1 cellular context compared by ENCODE assay signal in the genomic region with DNA sequence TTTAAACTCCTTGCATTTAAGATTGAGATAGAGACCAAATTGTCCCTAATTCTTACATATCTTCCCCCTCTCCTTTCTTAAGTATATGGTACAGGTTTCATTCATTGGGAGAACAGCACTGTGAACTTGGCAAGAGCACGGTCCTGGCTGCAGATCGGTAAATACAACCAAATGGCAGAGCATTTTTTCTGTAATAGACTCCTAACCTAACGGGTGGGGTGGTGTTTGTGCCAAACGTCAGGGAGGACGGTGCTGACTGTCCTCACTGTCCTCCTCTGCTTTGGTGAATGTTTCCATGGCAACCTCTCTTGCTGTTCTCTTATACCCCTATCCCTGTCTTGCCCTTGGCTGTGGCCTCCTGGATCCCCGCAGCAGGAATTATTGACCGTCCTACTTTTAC.
TF ChIP-seq lines count a peak whose summit lies in the region.

No MANE protein-coding gene starts in this region.

TF ChIP-seq in SK-N-SH, 30 proteins besides CTCF, POLR2A, EP300 and RAD21:
- TF ChIP-seq, protein P1, sequence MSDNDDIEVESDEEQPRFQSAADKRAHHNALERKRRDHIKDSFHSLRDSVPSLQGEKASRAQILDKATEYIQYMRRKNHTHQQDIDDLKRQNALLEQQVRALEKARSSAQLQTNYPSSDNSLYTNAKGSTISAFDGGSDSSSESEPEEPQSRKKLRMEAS (IDR thresholded peaks at IDR 0.05; ENCODE audit: low read depth), result no peak
- TF ChIP-seq, protein P2, sequence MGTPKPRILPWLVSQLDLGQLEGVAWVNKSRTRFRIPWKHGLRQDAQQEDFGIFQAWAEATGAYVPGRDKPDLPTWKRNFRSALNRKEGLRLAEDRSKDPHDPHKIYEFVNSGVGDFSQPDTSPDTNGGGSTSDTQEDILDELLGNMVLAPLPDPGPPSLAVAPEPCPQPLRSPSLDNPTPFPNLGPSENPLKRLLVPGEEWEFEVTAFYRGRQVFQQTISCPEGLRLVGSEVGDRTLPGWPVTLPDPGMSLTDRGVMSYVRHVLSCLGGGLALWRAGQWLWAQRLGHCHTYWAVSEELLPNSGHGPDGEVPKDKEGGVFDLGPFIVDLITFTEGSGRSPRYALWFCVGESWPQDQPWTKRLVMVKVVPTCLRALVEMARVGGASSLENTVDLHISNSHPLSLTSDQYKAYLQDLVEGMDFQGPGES (IDR thresholded peaks at IDR 0.05; ENCODE audit: low read depth, low read length), result no peak
- TF ChIP-seq RCOR1 (IDR thresholded peaks at IDR 0.05; ENCODE audit: low read length) (no peak), ELF1 (IDR thresholded peaks at IDR 0.05) (no peak), EZH2phosphoT487 (IDR thresholded peaks at IDR 0.05; ENCODE audit: borderline replicate concordance, low read depth) (no peak), RXRA (IDR thresholded peaks at IDR 0.05; ENCODE audit: borderline replicate concordance, low read depth) (no peak), TEAD4 (IDR thresholded peaks at IDR 0.05; ENCODE audit: borderline replicate concordance, insufficient read depth) (no peak), CHD2 (IDR thresholded peaks at IDR 0.05; ENCODE audit: low read length, partially characterized antibody) (no peak), GATA2 (CRISPR knock-in tag; IDR thresholded peaks at IDR 0.05) (no peak)
- TF ChIP-seq, protein P3, sequence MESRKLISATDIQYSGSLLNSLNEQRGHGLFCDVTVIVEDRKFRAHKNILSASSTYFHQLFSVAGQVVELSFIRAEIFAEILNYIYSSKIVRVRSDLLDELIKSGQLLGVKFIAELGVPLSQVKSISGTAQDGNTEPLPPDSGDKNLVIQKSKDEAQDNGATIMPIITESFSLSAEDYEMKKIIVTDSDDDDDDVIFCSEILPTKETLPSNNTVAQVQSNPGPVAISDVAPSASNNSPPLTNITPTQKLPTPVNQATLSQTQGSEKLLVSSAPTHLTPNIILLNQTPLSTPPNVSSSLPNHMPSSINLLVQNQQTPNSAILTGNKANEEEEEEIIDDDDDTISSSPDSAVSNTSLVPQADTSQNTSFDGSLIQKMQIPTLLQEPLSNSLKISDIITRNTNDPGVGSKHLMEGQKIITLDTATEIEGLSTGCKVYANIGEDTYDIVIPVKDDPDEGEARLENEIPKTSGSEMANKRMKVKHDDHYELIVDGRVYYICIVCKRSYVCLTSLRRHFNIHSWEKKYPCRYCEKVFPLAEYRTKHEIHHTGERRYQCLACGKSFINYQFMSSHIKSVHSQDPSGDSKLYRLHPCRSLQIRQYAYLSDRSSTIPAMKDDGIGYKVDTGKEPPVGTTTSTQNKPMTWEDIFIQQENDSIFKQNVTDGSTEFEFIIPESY (IDR thresholded peaks at IDR 0.05; ENCODE audit: borderline replicate concordance, low read depth), result no peak
- TF ChIP-seq, protein P4, sequence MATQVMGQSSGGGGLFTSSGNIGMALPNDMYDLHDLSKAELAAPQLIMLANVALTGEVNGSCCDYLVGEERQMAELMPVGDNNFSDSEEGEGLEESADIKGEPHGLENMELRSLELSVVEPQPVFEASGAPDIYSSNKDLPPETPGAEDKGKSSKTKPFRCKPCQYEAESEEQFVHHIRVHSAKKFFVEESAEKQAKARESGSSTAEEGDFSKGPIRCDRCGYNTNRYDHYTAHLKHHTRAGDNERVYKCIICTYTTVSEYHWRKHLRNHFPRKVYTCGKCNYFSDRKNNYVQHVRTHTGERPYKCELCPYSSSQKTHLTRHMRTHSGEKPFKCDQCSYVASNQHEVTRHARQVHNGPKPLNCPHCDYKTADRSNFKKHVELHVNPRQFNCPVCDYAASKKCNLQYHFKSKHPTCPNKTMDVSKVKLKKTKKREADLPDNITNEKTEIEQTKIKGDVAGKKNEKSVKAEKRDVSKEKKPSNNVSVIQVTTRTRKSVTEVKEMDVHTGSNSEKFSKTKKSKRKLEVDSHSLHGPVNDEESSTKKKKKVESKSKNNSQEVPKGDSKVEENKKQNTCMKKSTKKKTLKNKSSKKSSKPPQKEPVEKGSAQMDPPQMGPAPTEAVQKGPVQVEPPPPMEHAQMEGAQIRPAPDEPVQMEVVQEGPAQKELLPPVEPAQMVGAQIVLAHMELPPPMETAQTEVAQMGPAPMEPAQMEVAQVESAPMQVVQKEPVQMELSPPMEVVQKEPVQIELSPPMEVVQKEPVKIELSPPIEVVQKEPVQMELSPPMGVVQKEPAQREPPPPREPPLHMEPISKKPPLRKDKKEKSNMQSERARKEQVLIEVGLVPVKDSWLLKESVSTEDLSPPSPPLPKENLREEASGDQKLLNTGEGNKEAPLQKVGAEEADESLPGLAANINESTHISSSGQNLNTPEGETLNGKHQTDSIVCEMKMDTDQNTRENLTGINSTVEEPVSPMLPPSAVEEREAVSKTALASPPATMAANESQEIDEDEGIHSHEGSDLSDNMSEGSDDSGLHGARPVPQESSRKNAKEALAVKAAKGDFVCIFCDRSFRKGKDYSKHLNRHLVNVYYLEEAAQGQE (IDR thresholded peaks at IDR 0.05; ENCODE audit: low read depth, low read length), result no peak
TF ChIP-seq in SK-N-SH: peak in this region for 0.
